In genomic region chr22:41682033-41682807, GRCh38 we compare ENCODE assay signal across 8 cellular contexts.
DNase-seq lines count a peak whose midpoint lies in the region; ATAC-seq lines count a peak whose summit lies in the region.

No MANE protein-coding gene starts in this region.

- DNase-seq in CMK (ENCODE audit: low read depth) (peak; percentile 66), NCI-H2029 (lab: John Stamatoyannopoulos, UW) (peak; percentile 46), islet precursor cell (peak; percentile 90), smooth muscle cell of the brain vasculature (ENCODE audit: low read depth, low spot score) (peak; percentile 55), NCI-H146 (lab: John Stamatoyannopoulos, UW) (no peak)
- peak; percentile 58 to 78 (median 68) for DNase-seq in activated CD4-positive, CD25-positive, alpha-beta regulatory T cell (lab: John Stamatoyannopoulos, UW)
- DNase-seq in central memory CD4-positive, alpha-beta T cell: peak; percentile 81

- peak; percentile 66 for ATAC-seq in GM21825 (IDR thresholded peaks at IDR 0.05; ENCODE audit: unreplicated experiment)
